ENCODE assay signal across 34 cellular contexts in genomic region chr14:44271006-44271405, GRCh38.
"Had no signal": no experiment of that assay in that cellular context is flagged by ENCODE, and none has a peak within 500 bp of the region (broad histone marks: within the 10 kb centered on the region; RNA-seq: fewer than 3 reads in every experiment).

No MANE protein-coding gene starts in this region.

- H3K4me1 ChIP-seq: adrenal gland, ascending aorta, body of pancreas, breast epithelium had no signal

- H3K27ac ChIP-seq: adrenal gland, ascending aorta, body of pancreas, brain microvascular endothelial cell, breast epithelium, cardiac muscle cell had no signal

- FAIRE-seq: astrocyte, bronchial epithelial cell had no signal

- H3K4me3 ChIP-seq: adrenal gland, ascending aorta, body of pancreas, breast epithelium, cardiac muscle cell had no signal

- DNase-seq: activated effector memory CD4-positive, alpha-beta T cell treated with anti-CD3 and anti-CD28 coated beads, Interleukin-2, amount 50 U/mL, for 16 hours; activated effector memory CD4-positive, alpha-beta T cell treated with Interleukin-2 at 50 U/mL for 16 hours; activated gamma-delta T cell; activated gamma-delta T cell treated with Interleukin-2 at 50 U/mL for 16 hours; activated naive CD4-positive, alpha-beta T cell; activated naive CD4-positive, alpha-beta T cell treated with anti-CD3 and anti-CD28 coated beads for 36 hours; activated naive CD4-positive, alpha-beta T cell treated with anti-CD3 and anti-CD28 coated beads, Interleukin-2, amount 10 ng/mL, durations not matched to agents 7 days and 5 days; activated naive CD4-positive, alpha-beta T cell treated with anti-CD3 and anti-CD28 coated beads, Interleukin-2, amount 50 U/mL, for 16 hours; activated naive CD4-positive, alpha-beta T cell treated with Interleukin-2 at 50 U/mL for 16 hours; activated naive CD8-positive, alpha-beta T cell treated with anti-CD3 and anti-CD28 coated beads for 36 hours; activated naive CD8-positive, alpha-beta T cell treated with anti-CD3 and anti-CD28 coated beads, Interleukin-2, amount 10 ng/mL, durations not matched to agents 7 days and 5 days; activated naive CD8-positive, alpha-beta T cell treated with anti-CD3 and anti-CD28 coated beads, Interleukin-2, amount 50 U/mL, for 24 hours; activated T-cell treated with anti-CD3 and anti-CD28 coated beads, Interleukin-2, amount 50 U/mL, for 1 hour; activated T-cell treated with anti-CD3 and anti-CD28 coated beads, Interleukin-2, amount 50 U/mL, for 24 hours; activated T-cell treated with anti-CD3 and anti-CD28 coated beads, Interleukin-2, amount 50 U/mL, for 4 hours; activated T-cell treated with anti-CD3 and anti-CD28 coated beads, Interleukin-2, amount 50 U/mL, for 48 hours; activated T-cell treated with anti-CD3 and anti-CD28 coated beads, Interleukin-2, amount 50 U/mL, for 72 hours; adrenal gland; amniotic stem cell; amygdala; anterior cingulate cortex; aorta; body of pancreas; brain microvascular endothelial cell; caudate nucleus; central memory CD4-positive, alpha-beta T cell; cerebellar nuclear complex had no signal

- H3K9me3 ChIP-seq: adrenal gland, ascending aorta, body of pancreas had no signal

- H3K36me3 ChIP-seq: adrenal gland, ascending aorta, brain microvascular endothelial cell, breast epithelium, cardiac muscle cell had no signal

- ATAC-seq: activated naive CD4-positive, alpha-beta T cell treated with anti-CD3 and anti-CD28 coated beads, Interleukin-2, amount 50 U/mL, for 72 hours; activated naive CD8-positive, alpha-beta T cell treated with anti-CD3 and anti-CD28 coated beads, Interleukin-2, amount 50 U/mL, for 24 hours; activated T-cell treated with anti-CD3 and anti-CD28 coated beads, Interleukin-2, amount 50 U/mL, for 4 hours; activated T-cell treated with anti-CD3 and anti-CD28 coated beads, Interleukin-2, amount 50 U/mL, for 72 hours; activated T-helper 17 cell treated with anti-CD3 and anti-CD28 coated beads, Interleukin-2, amount 50 U/mL, for 72 hours; body of pancreas had no signal

- H3K27me3 ChIP-seq: adrenal gland, ascending aorta, body of pancreas, brain microvascular endothelial cell, breast epithelium, cardiac muscle cell had no signal
